In genomic region chr6:4295058-4295788, GRCh38 we compare ENCODE assay signal across 20 cellular contexts.
A peak's percentile ranks its signal among the peaks of the same experiment; 100 is the strongest.
DNase-seq lines count a peak whose midpoint lies in the region; ATAC-seq and TF ChIP-seq lines count a peak whose summit lies in the region.
"Had no signal": no experiment of that assay in that cellular context is flagged by ENCODE, and none has a peak within 500 bp of the region (broad histone marks: within the 10 kb centered on the region; RNA-seq: fewer than 3 reads in every experiment).

No MANE protein-coding gene starts in this region.

- H3K36me3 Mint-ChIP-seq in brain (no peaks in the 10 kb centered on the region), osteocyte (ENCODE audit: unreplicated experiment) (no peaks in the 10 kb centered on the region)
- no peaks in the 10 kb centered on the region for H3K36me3 Mint-ChIP-seq in activated T-helper 1 cell treated with anti-CD3 and anti-CD28 coated beads, Interleukin-12 subunit alpha, Interleukin-12 subunit beta, Interleukin-2, Interleukin-4 antibody, amounts not matched to agents 30 ng/mL and 10 ng/mL and 1 ng/mL, durations not matched to agents 14 hours and 24 hours and 36 hours (ENCODE audit: low read depth)

- H3K27ac ChIP-seq in esophagus muscularis mucosa (replicated peaks in 1 of 4), result no peak overlapping the region
- H3K27ac ChIP-seq in effector memory CD4-positive, alpha-beta T cell (ENCODE audit: insufficient read depth, low read length, poor library complexity, severe bottlenecking), result no peak overlapping the region
- H3K27ac ChIP-seq: 22Rv1, A549, C4-2B, GM23248 had no signal

- ATAC-seq in HG02623 (IDR thresholded peaks at IDR 0.05; ENCODE audit: unreplicated experiment), result no peak
- no peak for ATAC-seq in mucosa of descending colon
- ATAC-seq: A549, GM12878, HepG2 had no signal

- H3K9me3 Mint-ChIP-seq in brain, result peaks cover 9 to 23% (median 17%) of the 10 kb centered on the region in 5 experiments
- peaks cover 12% of the 10 kb centered on the region for H3K9me3 Mint-ChIP-seq in osteocyte (ENCODE audit: unreplicated experiment)
- no peaks in the 10 kb centered on the region for H3K9me3 Mint-ChIP-seq in activated T-helper 1 cell treated with anti-CD3 and anti-CD28 coated beads, Interleukin-12 subunit alpha, Interleukin-12 subunit beta, Interleukin-2, Interleukin-4 antibody, amounts not matched to agents 30 ng/mL and 10 ng/mL and 1 ng/mL, durations not matched to agents 14 hours and 24 hours and 36 hours
- H3K9me3 Mint-ChIP-seq: CD4-positive, alpha-beta T cell had no signal

- H3K36me3 ChIP-seq in esophagus muscularis mucosa (no peaks in the 10 kb centered on the region), mucosa of descending colon (ENCODE audit: low read depth) (no peaks in the 10 kb centered on the region)
- H3K36me3 ChIP-seq in effector memory CD4-positive, alpha-beta T cell (ENCODE audit: control insufficient read depth, insufficient read depth, low read length), result no peaks in the 10 kb centered on the region

- DNase-seq in COLO829 (ENCODE audit: low spot score) (peak; percentile 80), esophagus muscularis mucosa (ENCODE audit: extremely low spot score) (peak; percentile 88), osteocyte (ENCODE audit: extremely low spot score, unreplicated experiment) (peak; percentile 59), mucosa of descending colon (no peak)
- DNase-seq in effector memory CD4-positive, alpha-beta T cell, result no peak
- DNase-seq in activated T-helper 1 cell treated with anti-CD3 and anti-CD28 coated beads, Interleukin-12 subunit alpha, Interleukin-12 subunit beta, Interleukin-2, Interleukin-4 antibody, amounts not matched to agents 30 ng/mL and 10 ng/mL and 1 ng/mL, durations not matched to agents 14 hours and 24 hours and 36 hours (ENCODE audit: low spot score), result no peak
- DNase-seq: AML-193; CD4-positive, alpha-beta T cell; DMS79 treated with DMSO at 0.1 percent for 48 hours; GF-D8; GM23248; HCEC 1CT had no signal

- intact Hi-C loops in esophagus muscularis mucosa (cut with DNase I) (no loop called here), mucosa of descending colon (cut with DNase I, micrococcal nuclease) (no loop called here)
- intact Hi-C loops in activated T-helper 1 cell treated with anti-CD3 and anti-CD28 coated beads, Interleukin-12 subunit alpha, Interleukin-12 subunit beta, Interleukin-2, Interleukin-4 antibody, amounts not matched to agents 30 ng/mL and 10 ng/mL and 1 ng/mL, durations not matched to agents 14 hours and 24 hours and 36 hours (cut with micrococcal nuclease), result no loop called here

- 85% methylated on average over 10 of the region's 10 CpGs for WGBS in esophagus muscularis mucosa

- H3K9me3 ChIP-seq in esophagus muscularis mucosa, result peaks cover 0 to 6% (median 0%) of the 10 kb centered on the region in 4 donors
- H3K9me3 ChIP-seq in effector memory CD4-positive, alpha-beta T cell (ENCODE audit: control insufficient read depth, low read length), result no peaks in the 10 kb centered on the region
- no peaks in the 10 kb centered on the region for H3K9me3 ChIP-seq in mucosa of descending colon

- TF ChIP-seq EP300 in esophagus muscularis mucosa (IDR thresholded peaks at IDR 0.05), result no peak

- no peak for TF ChIP-seq CTCF in brain (conservative IDR thresholded peaks at IDR 0.05)
- TF ChIP-seq CTCF in esophagus muscularis mucosa (IDR thresholded peaks at IDR 0.05), result no peak
- TF ChIP-seq CTCF in osteocyte (IDR thresholded peaks at IDR 0.05), result no peak
- TF ChIP-seq CTCF in mucosa of descending colon (IDR thresholded peaks at IDR 0.05), result no peak

- H3K4me1 Mint-ChIP-seq in brain (peaks cover 20% of the 10 kb centered on the region), osteocyte (ENCODE audit: unreplicated experiment) (peaks cover 5% of the 10 kb centered on the region)
- H3K4me1 Mint-ChIP-seq in activated T-helper 1 cell treated with anti-CD3 and anti-CD28 coated beads, Interleukin-12 subunit alpha, Interleukin-12 subunit beta, Interleukin-2, Interleukin-4 antibody, amounts not matched to agents 30 ng/mL and 10 ng/mL and 1 ng/mL, durations not matched to agents 14 hours and 24 hours and 36 hours (ENCODE audit: low read depth), result no peaks in the 10 kb centered on the region
- H3K4me1 Mint-ChIP-seq: IgD-negative memory B cell had no signal

- no peaks in the 10 kb centered on the region for H3K4me1 ChIP-seq in esophagus muscularis mucosa
- H3K4me1 ChIP-seq in effector memory CD4-positive, alpha-beta T cell (ENCODE audit: control insufficient read depth, insufficient read depth, low read length, poor library complexity, severe bottlenecking), result no peaks in the 10 kb centered on the region
- no peaks in the 10 kb centered on the region for H3K4me1 ChIP-seq in mucosa of descending colon (ENCODE audit: low read depth)

- H3K27me3 ChIP-seq in esophagus muscularis mucosa, result no peaks in the 10 kb centered on the region
- H3K27me3 ChIP-seq in effector memory CD4-positive, alpha-beta T cell (replicated peaks; ENCODE audit: control insufficient read depth, insufficient read depth, low read length, poor library complexity, severe bottlenecking), result no peaks in the 10 kb centered on the region

- no peak for TF ChIP-seq POLR2A in esophagus muscularis mucosa (IDR thresholded peaks at IDR 0.05; ENCODE audit: low read depth)

- H3K4me3 Mint-ChIP-seq in brain (peak overlapping the region in 3 of 5 experiments; percentile 32 to 60 (median 46)), osteocyte (ENCODE audit: unreplicated experiment) (no peak overlapping the region)
- no peak overlapping the region for H3K4me3 Mint-ChIP-seq in activated T-helper 1 cell treated with anti-CD3 and anti-CD28 coated beads, Interleukin-12 subunit alpha, Interleukin-12 subunit beta, Interleukin-2, Interleukin-4 antibody, amounts not matched to agents 30 ng/mL and 10 ng/mL and 1 ng/mL, durations not matched to agents 14 hours and 24 hours and 36 hours
- H3K4me3 Mint-ChIP-seq: CD4-positive, alpha-beta T cell; IgD-negative memory B cell had no signal

- no peak overlapping the region for H3K4me3 ChIP-seq in esophagus muscularis mucosa
- H3K4me3 ChIP-seq in effector memory CD4-positive, alpha-beta T cell (ENCODE audit: insufficient read depth, low read depth, low read length, poor library complexity, severe bottlenecking), result no peak overlapping the region
- no peak overlapping the region for H3K4me3 ChIP-seq in mucosa of descending colon
- H3K4me3 ChIP-seq: A549, GM12878, GM23248 had no signal

- H3K27me3 Mint-ChIP-seq in brain (no peaks in the 10 kb centered on the region), osteocyte (ENCODE audit: unreplicated experiment) (no peaks in the 10 kb centered on the region)
- no peaks in the 10 kb centered on the region for H3K27me3 Mint-ChIP-seq in activated T-helper 1 cell treated with anti-CD3 and anti-CD28 coated beads, Interleukin-12 subunit alpha, Interleukin-12 subunit beta, Interleukin-2, Interleukin-4 antibody, amounts not matched to agents 30 ng/mL and 10 ng/mL and 1 ng/mL, durations not matched to agents 14 hours and 24 hours and 36 hours (ENCODE audit: insufficient read depth)

- H3K27ac Mint-ChIP-seq in brain, result peak overlapping the region in 3 of 5 experiments; percentile 49 to 62 (median 50)
- H3K27ac Mint-ChIP-seq in osteocyte (ENCODE audit: unreplicated experiment), result no peak overlapping the region
- H3K27ac Mint-ChIP-seq in activated T-helper 1 cell treated with anti-CD3 and anti-CD28 coated beads, Interleukin-12 subunit alpha, Interleukin-12 subunit beta, Interleukin-2, Interleukin-4 antibody, amounts not matched to agents 30 ng/mL and 10 ng/mL and 1 ng/mL, durations not matched to agents 14 hours and 24 hours and 36 hours, result no peak overlapping the region
- H3K27ac Mint-ChIP-seq: CD4-positive, alpha-beta T cell; IgD-negative memory B cell had no signal

Comparison
In these comparisons a context has a peak if more than half of its experiments do, and no peak if none do; other contexts are left out.
1. DNase-seq: peak in COLO829 (single experiment), esophagus muscularis mucosa (single experiment) and osteocyte (single experiment); none in effector memory CD4-positive, alpha-beta T cell (0 of 3), activated T-helper 1 cell treated with anti-CD3 and anti-CD28 coated beads, Interleukin-12 subunit alpha, Interleukin-12 subunit beta, Interleukin-2, Interleukin-4 antibody, amounts not matched to agents 30 ng/mL and 10 ng/mL and 1 ng/mL, durations not matched to agents 14 hours and 24 hours and 36 hours (single experiment) and mucosa of descending colon (0 of 3).
2. H3K27ac Mint-ChIP-seq: peak in brain (3 of 5); none in osteocyte (single experiment) and activated T-helper 1 cell treated with anti-CD3 and anti-CD28 coated beads, Interleukin-12 subunit alpha, Interleukin-12 subunit beta, Interleukin-2, Interleukin-4 antibody, amounts not matched to agents 30 ng/mL and 10 ng/mL and 1 ng/mL, durations not matched to agents 14 hours and 24 hours and 36 hours (single experiment).
3. H3K4me3 Mint-ChIP-seq: peak in brain (3 of 5); none in osteocyte (single experiment) and activated T-helper 1 cell treated with anti-CD3 and anti-CD28 coated beads, Interleukin-12 subunit alpha, Interleukin-12 subunit beta, Interleukin-2, Interleukin-4 antibody, amounts not matched to agents 30 ng/mL and 10 ng/mL and 1 ng/mL, durations not matched to agents 14 hours and 24 hours and 36 hours (single experiment).